Comparison of ENCODE assay signal across 8 cellular contexts in the genomic region with DNA sequence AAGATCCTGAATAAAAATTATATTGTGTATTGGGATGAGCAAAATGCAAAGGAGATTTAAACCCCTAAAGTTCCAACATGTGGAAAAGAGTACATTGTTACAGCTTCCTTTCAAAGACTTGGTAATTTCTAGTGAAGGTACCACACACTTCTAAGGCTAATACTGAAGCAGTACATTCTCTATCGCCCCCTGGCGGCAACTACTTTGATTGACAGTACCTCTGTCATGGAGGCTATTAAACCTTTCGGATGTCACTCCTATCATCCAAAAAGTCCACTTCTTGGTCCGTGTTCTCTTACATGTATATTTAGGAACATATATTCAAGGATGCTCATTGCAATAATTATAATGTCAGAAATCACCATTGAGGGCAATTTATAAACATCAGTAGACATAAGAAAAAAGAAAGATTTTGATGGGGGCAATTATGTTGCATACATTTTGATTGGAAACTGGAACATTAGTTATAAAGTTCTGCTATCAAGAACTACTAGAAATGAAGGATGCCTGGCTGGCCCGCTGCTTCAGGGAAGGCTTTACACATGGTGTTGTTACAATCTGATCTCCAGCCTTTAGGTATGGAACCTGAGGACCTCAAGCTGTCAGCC.
DNase-seq lines count a peak whose midpoint lies in the region; ATAC-seq, FAIRE-seq and TF ChIP-seq lines count a peak whose summit lies in the region.

No MANE protein-coding gene starts in this region.

- TF ChIP-seq CTCF in BJ (IDR thresholded peaks at IDR 0.05; ENCODE audit: insufficient read depth, low read depth, low read length): peak; percentile 74

- no peak overlapping the region for H3K27ac Mint-ChIP-seq in activated CD4-positive, alpha-beta T cell treated with anti-CD3 and anti-CD28 coated beads, Interleukin-2, amount 10 ng/mL, durations not matched to agents 24 days and 14 days

- CTCF ChIA-PET in BJ (lab: Yijun Ruan, JAX): interaction anchor here (0.6 to 0.9 kb wide), 6 partner anchors 12 to 1401 kb away, joined by 3 to 6 read pairs (median 4); no protein-coding TSS in a partner anchor

- POLR2A ChIA-PET in BJ (lab: Charles Lee): no interaction called here

- FAIRE-seq in GM19239 (lab: Jason Lieb, UNC): peak; percentile 88

- no peaks in the 10 kb centered on the region for H3K36me3 Mint-ChIP-seq in activated CD4-positive, alpha-beta T cell treated with anti-CD3 and anti-CD28 coated beads, Interleukin-2, amount 10 ng/mL, durations not matched to agents 24 days and 14 days (ENCODE audit: low read depth)

- DNase-seq in BJ (ENCODE audit: low read depth) (no peak), GM19239 (ENCODE audit: insufficient read length, low spot score) (peak; percentile 14), NCI-H524 (lab: John Stamatoyannopoulos, UW) (peak; percentile 43 to 72), dermis microvascular lymphatic vessel endothelial cell (ENCODE audit: low read depth in 2 of 2) (peak; percentile 48 to 66), lung microvascular endothelial cell (ENCODE audit: low read depth in 2 of 2) (peak; percentile 60 to 74)
- peak; percentile 89 for DNase-seq in activated CD4-positive, alpha-beta T cell treated with anti-CD3 and anti-CD28 coated beads, Interleukin-2, amount 10 ng/mL, durations not matched to agents 24 days and 14 days
- peak; percentile 35 to 41 for DNase-seq in stimulated activated CD8-positive, alpha-beta memory T cell treated with anti-CD3 and anti-CD28 coated beads, Interleukin-15, amount 100 ng/mL, for 48 hours (ENCODE audit: low read depth in 2 of 2)

- no peaks in the 10 kb centered on the region for H3K9me3 Mint-ChIP-seq in activated CD4-positive, alpha-beta T cell treated with anti-CD3 and anti-CD28 coated beads, Interleukin-2, amount 10 ng/mL, durations not matched to agents 24 days and 14 days

- no peaks in the 10 kb centered on the region for H3K36me3 ChIP-seq in BJ (ENCODE audit: control insufficient read depth, insufficient read depth, low read length)

- no peaks in the 10 kb centered on the region for H3K27me3 Mint-ChIP-seq in activated CD4-positive, alpha-beta T cell treated with anti-CD3 and anti-CD28 coated beads, Interleukin-2, amount 10 ng/mL, durations not matched to agents 24 days and 14 days

- H3K4me1 Mint-ChIP-seq in activated CD4-positive, alpha-beta T cell treated with anti-CD3 and anti-CD28 coated beads, Interleukin-2, amount 10 ng/mL, durations not matched to agents 24 days and 14 days: no peaks in the 10 kb centered on the region

- peak; percentile 100 for ATAC-seq in HG03196 (IDR thresholded peaks at IDR 0.05; ENCODE audit: unreplicated experiment)

- H3K27me3 ChIP-seq in BJ (ENCODE audit: control insufficient read depth, insufficient read depth, low read length): no peaks in the 10 kb centered on the region

- H3K4me3 ChIP-seq in BJ (ENCODE audit: low read depth, low read length): no peak overlapping the region

- intact Hi-C loops in activated CD4-positive, alpha-beta T cell treated with anti-CD3 and anti-CD28 coated beads, Interleukin-2, amount 10 ng/mL, durations not matched to agents 24 days and 14 days (cut with micrococcal nuclease): loop anchor here (1.0 to 2.0 kb wide), 2 partner anchors 541 to 581 kb away; no protein-coding TSS in a partner anchor

- H3K4me3 Mint-ChIP-seq in activated CD4-positive, alpha-beta T cell treated with anti-CD3 and anti-CD28 coated beads, Interleukin-2, amount 10 ng/mL, durations not matched to agents 24 days and 14 days: no peak overlapping the region
